ENCODE assay signal across 17 cellular contexts in the genomic region with DNA sequence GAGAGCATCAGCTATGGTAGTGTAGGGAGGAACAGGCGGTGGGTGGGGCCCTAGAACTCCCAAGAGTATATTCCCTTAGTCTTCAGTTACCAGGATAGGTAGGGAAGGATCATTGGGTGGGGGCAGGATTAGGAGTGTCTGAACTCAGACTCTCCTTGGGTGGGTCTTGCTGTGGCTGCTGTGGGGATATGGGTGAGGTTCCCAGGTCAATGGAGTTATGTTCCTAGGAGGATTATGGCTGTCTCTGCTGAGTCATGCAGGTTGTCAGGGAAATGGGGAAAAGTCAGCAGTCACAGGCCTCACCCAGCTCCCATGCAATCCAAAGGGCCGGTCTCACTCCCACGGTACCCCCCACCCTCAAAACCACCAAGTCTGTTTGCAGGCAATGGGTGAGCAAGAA. TPM values are rescaled to one million over a fixed set of nuclear protein-coding genes. Genes with fewer than 3 reads are reported as not detected.
"Had no signal": no experiment of that assay in that cellular context is flagged by ENCODE, and none has a peak within 500 bp of the region (broad histone marks: within the 10 kb centered on the region; RNA-seq: fewer than 3 reads in every experiment).

No MANE protein-coding gene starts in this region.

RNA-seq across cellular contexts. Expression of gene SYCP2L, which starts 32.7 kb away (rescaled TPM):
- total RNA-seq: pulmonary artery endothelial cell had no signal
- polyA plus RNA-seq: naive thymus-derived CD4-positive, alpha-beta T cell had no signal

RNA-seq across cellular contexts. Expression of gene GCM2, which starts 37.7 kb away (rescaled TPM):
- total RNA-seq: naive thymus-derived CD4-positive, alpha-beta T cell; natural killer cell; occipital lobe; osteoblast; ovary; prostate gland; pulmonary artery endothelial cell; right atrium auricular region; sciatic nerve; smooth muscle cell; spleen; suprapubic skin; transverse colon; upper lobe of right lung; urinary bladder; uterus had no signal
- polyA plus RNA-seq: naive thymus-derived CD4-positive, alpha-beta T cell; neural cell; ovary; spleen; urinary bladder had no signal
